In genomic region chr9:132381966-132382541, GRCh38 we compare ENCODE assay signal across 1 cellular context.
A peak's percentile ranks its signal among the peaks of the same experiment; 100 is the strongest.
TF ChIP-seq lines count a peak whose summit lies in the region.

No MANE protein-coding gene starts in this region.

TF ChIP-seq in GM12878, 131 proteins besides CTCF, POLR2A, EP300 and RAD21 (continued from another document and continues in another):
- TF ChIP-seq LARP7 (IDR thresholded peaks at IDR 0.05): no peak
- TF ChIP-seq GATAD2B (conservative IDR thresholded peaks at IDR 0.05; ENCODE audit: low read depth): 0 out of 2 replicates have a peak, but pooled peaks have one; percentile 19
- TF ChIP-seq PML (IDR thresholded peaks at IDR 0.05; ENCODE audit: low read length): 0 out of 2 replicates have a peak, but pooled peaks have one; percentile 61
- peak; percentile 65 for TF ChIP-seq CUX1 (IDR thresholded peaks at IDR 0.05; ENCODE audit: insufficient replicate concordance, low read depth, low read length)
- peak; percentile 71; the same call in 1 of the 2 replicates for TF ChIP-seq MYB (IDR thresholded peaks at IDR 0.05; ENCODE audit: borderline replicate concordance, low read depth, low read length)
- no peak for TF ChIP-seq ZNF217 (IDR thresholded peaks at IDR 0.05)
- peak; percentile 50; the same call in 1 of the 2 replicates for TF ChIP-seq DPF2 (IDR thresholded peaks at IDR 0.05)
- TF ChIP-seq E2F8 (IDR thresholded peaks at IDR 0.05; ENCODE audit: low read depth, partially characterized antibody): no peak
- peak; percentile 19; the same call in 1 of the 2 replicates for TF ChIP-seq SMC3 (IDR thresholded peaks at IDR 0.05; ENCODE audit: borderline replicate concordance, low read length)
- TF ChIP-seq CHD1 (IDR thresholded peaks at IDR 0.05; ENCODE audit: low read depth, low read length): 0 out of 2 replicates have a peak, but pooled peaks have one; percentile 60
- no peak for TF ChIP-seq RAD51 (IDR thresholded peaks at IDR 0.05)
- TF ChIP-seq NR2C2 (IDR thresholded peaks at IDR 0.05; ENCODE audit: borderline replicate concordance, control insufficient read depth, insufficient read length, low read depth): no peak
- TF ChIP-seq PAX5 (IDR thresholded peaks at IDR 0.05; ENCODE audit: borderline replicate concordance, low read depth, low read length): no peak
- peak; percentile 39; the same call in 1 of the 2 replicates for TF ChIP-seq EED (IDR thresholded peaks at IDR 0.05; ENCODE audit: low read depth)
- TF ChIP-seq ZNF24 (IDR thresholded peaks at IDR 0.05): no peak
- TF ChIP-seq ZSCAN29 (IDR thresholded peaks at IDR 0.05): no peak
- no peak for TF ChIP-seq STAT1 (conservative IDR thresholded peaks at IDR 0.05)
- no peak for TF ChIP-seq MYC (IDR thresholded peaks at IDR 0.05; ENCODE audit: insufficient read depth, insufficient read length, insufficient replicate concordance, low read length, severe bottlenecking)
- peak; percentile 91 for TF ChIP-seq NFIC (IDR thresholded peaks at IDR 0.05; ENCODE audit: low read depth, low read length)
- no peak for TF ChIP-seq TCF3 (IDR thresholded peaks at IDR 0.05; ENCODE audit: borderline replicate concordance, insufficient read depth, low read depth, low read length)
- no peak for TF ChIP-seq ZNF592 (IDR thresholded peaks at IDR 0.05)
- TF ChIP-seq PKNOX1 (IDR thresholded peaks at IDR 0.05): peak; percentile 87
- peak; percentile 79; the same call in 1 of the 2 replicates for TF ChIP-seq RELB (IDR thresholded peaks at IDR 0.05; ENCODE audit: low read depth)
- TF ChIP-seq BHLHE40 (IDR thresholded peaks at IDR 0.05; ENCODE audit: borderline replicate concordance in 1 of 2, low read depth in 2 of 2, low read length in 1 of 2): peak; percentile 74 to 89
- no peak for TF ChIP-seq PBX3 (IDR thresholded peaks at IDR 0.05; ENCODE audit: insufficient replicate concordance, low read depth, low read length)
- no peak for TF ChIP-seq SREBF1 (IDR thresholded peaks at IDR 0.05; ENCODE audit: low read length)
- TF ChIP-seq ZBED1 (IDR thresholded peaks at IDR 0.05; ENCODE audit: borderline replicate concordance): no peak
- peak; percentile 75; the same call in 1 of the 2 replicates for TF ChIP-seq FOXM1 (IDR thresholded peaks at IDR 0.05; ENCODE audit: low read depth, low read length)
- no peak for TF ChIP-seq EZH2 (IDR thresholded peaks at IDR 0.05; ENCODE audit: borderline replicate concordance, control insufficient read depth, low read depth, low read length)
- no peak for TF ChIP-seq ZBTB4 (CRISPR knock-in tag; IDR thresholded peaks at IDR 0.05)
- TF ChIP-seq SPI1 (IDR thresholded peaks at IDR 0.05; ENCODE audit: borderline replicate concordance, insufficient read depth, low read depth, low read length): peak; percentile 89
- TF ChIP-seq RB1 (IDR thresholded peaks at IDR 0.05; ENCODE audit: borderline replicate concordance): no peak
- peak; percentile 52; the same call in 1 of the 2 replicates for TF ChIP-seq POLR2AphosphoS5 (IDR thresholded peaks at IDR 0.05; ENCODE audit: low read length)
- peak; percentile 54; the same call in 1 of the 2 replicates for TF ChIP-seq CHD2 (IDR thresholded peaks at IDR 0.05; ENCODE audit: borderline replicate concordance, low read depth, low read length)
- TF ChIP-seq SUPT20H (IDR thresholded peaks at IDR 0.05; ENCODE audit: borderline replicate concordance, control insufficient read depth, low read depth, low read length): no peak
- TF ChIP-seq ETV6 (conservative IDR thresholded peaks at IDR 0.05 in 1 of 2, IDR thresholded peaks at IDR 0.05 in 1 of 2; ENCODE audit: borderline replicate concordance in 1 of 2, low read depth in 1 of 2): no peak
- TF ChIP-seq USF1 (IDR thresholded peaks at IDR 0.05; ENCODE audit: borderline replicate concordance, extremely low read length, insufficient read depth, low read depth, low read length): no peak
- TF ChIP-seq YBX1 (IDR thresholded peaks at IDR 0.05): no peak
